In the genomic region with DNA sequence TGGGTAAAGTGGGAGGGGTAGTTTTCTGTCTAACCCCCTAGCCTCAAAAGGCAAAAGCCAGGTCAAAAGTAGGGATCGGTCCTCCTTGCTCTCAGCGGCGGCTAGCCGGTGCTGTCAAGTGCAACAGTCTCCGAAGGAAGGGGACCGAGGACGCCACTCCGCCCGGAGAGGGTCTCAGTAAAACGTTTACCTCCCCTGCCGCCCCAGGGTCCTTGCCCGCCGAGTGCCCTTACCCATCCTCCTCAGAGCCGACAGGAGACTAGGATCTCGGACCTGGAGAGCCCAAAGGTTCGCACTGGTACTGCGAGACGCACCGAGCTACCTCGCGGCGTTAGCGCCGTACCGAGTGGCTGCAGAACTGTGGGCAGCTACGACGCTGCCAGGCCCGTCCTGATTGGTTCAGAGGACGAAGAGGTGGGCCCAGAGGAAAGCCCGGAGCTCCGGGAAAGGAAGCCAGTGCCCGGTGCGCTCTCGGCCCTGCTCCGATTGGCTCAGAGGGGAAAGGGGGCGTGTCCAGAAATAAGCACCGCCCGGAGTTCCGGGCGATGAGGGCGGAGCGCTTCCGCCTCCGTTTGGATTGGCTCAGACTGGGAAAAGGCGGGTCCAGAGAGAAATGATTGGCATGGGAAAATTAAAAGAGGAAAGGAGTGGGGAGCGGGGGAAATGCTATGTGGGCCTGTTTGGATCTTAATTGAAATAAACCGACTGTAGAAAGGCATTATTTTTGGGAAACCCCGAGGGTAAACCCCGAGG, we compare ENCODE assay signal across 8 cellular contexts. TPM values are rescaled to one million over a fixed set of nuclear protein-coding genes. Genes with fewer than 3 reads are reported as not detected.
DNase-seq lines count a peak whose midpoint lies in the region; ATAC-seq, FAIRE-seq and TF ChIP-seq lines count a peak whose summit lies in the region.
"Not testable (repeated sequence)": the region's sequence is repeated elsewhere in the genome, so short reads cannot be mapped to it uniquely, and the experiment has no call there.

A gene with protein sequence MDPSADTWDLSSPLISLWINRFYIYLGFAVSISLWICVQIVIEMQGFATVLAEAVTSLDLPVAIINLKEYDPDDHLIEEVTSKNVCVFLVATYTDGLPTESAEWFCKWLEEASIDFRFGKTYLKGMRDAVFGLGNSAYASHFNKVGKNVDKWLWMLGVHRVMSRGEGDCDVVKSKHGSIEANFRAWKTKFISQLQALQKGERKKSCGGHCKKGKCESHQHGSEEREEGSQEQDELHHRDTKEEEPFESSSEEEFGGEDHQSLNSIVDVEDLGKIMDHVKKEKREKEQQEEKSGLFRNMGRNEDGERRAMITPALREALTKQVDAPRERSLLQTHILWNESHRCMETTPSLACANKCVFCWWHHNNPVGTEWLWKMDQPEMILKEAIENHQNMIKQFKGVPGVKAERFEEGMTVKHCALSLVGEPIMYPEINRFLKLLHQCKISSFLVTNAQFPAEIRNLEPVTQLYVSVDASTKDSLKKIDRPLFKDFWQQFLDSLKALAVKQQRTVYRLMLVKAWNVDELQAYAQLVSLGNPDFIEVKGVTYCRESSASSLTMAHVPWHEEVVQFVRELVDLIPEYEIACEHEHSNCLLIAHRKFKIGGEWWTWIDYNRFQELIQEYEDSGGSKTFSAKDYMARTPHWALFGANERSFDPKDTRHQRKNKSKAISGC (minus strand): TSS at position 362 of the 753 bp plus-strand sequence. CDS start 125 bp downstream, at position 237.

- not testable (repeated sequence) for FAIRE-seq in bronchial epithelial cell (lab: Jason Lieb, UNC)

- not testable (repeated sequence) for TF ChIP-seq CTCF in WI38 (IDR thresholded peaks at IDR 0.05; ENCODE audit: low read depth, low read length); bronchial epithelial cell (IDR thresholded peaks at IDR 0.05; ENCODE audit: insufficient read depth, low read length, severe bottlenecking)

- DNase-seq in AG08395 (ENCODE audit: low spot score) (peak; percentile 83), NCI-H2227 (lab: John Stamatoyannopoulos, UW; ENCODE audit: unreplicated experiment) (peak; percentile 99), bronchial epithelial cell (ENCODE audit: low read depth) (peak; percentile 90)

- peak within 1 kb of the TSS; percentile 61 for H3K4me3 ChIP-seq in WI38 (ENCODE audit: low read depth, low read length)
- peak within 1 kb of the TSS; percentile 67 for H3K4me3 ChIP-seq in bronchial epithelial cell (ENCODE audit: low read depth, low read length)
- H3K4me3 ChIP-seq in iPS-20b (ENCODE audit: low read length), result peak within 1 kb of the TSS; percentile 98
- peak within 1 kb of the TSS; percentile 82 to 87 (median 82) for H3K4me3 ChIP-seq in skeletal muscle tissue (ENCODE audit: low read length in 3 of 3)

- not testable (repeated sequence) for H3K9me3 ChIP-seq in iPS-20b (ENCODE audit: insufficient read depth, low read depth, low read length); skeletal muscle tissue (ENCODE audit: control insufficient read depth in 3 of 3, low read length in 3 of 3)

- H3K36me3 ChIP-seq in bronchial epithelial cell (ENCODE audit: control insufficient read depth, insufficient read depth, low read length), result not testable (repeated sequence)
- H3K36me3 ChIP-seq in iPS-20b (ENCODE audit: insufficient read depth, low read depth, low read length) (peaks cover 18% of the 10 kb centered on the region), skeletal muscle tissue (ENCODE audit: control insufficient read depth in 3 of 3, insufficient read depth in 3 of 3, low read length in 3 of 3) (peaks cover 4 to 15% (median 15%) of the 10 kb centered on the region in 3 donors)

- peak within 1 kb of the TSS; percentile 87 for H3K9ac ChIP-seq in iPS-20b (ENCODE audit: low read depth, low read length)
- peak within 1 kb of the TSS; percentile 63 to 86 (median 83) for H3K9ac ChIP-seq in skeletal muscle tissue (ENCODE audit: low read depth in 1 of 3, low read length in 3 of 3)

- H3K27ac ChIP-seq in iPS-20b (ENCODE audit: low read length), result not testable (repeated sequence)
- H3K27ac ChIP-seq in skeletal muscle tissue (ENCODE audit: low read depth, low read length), result peak within 1 kb of the TSS; percentile 86

- peak; percentile 91 for ATAC-seq in GM18909 (IDR thresholded peaks at IDR 0.05; ENCODE audit: poor library complexity, unreplicated experiment)
- peak; percentile 91 for ATAC-seq in HG03159 (IDR thresholded peaks at IDR 0.05; ENCODE audit: unreplicated experiment)

- H3K27me3 ChIP-seq in bronchial epithelial cell (ENCODE audit: control insufficient read depth, insufficient read depth, low read length); iPS-20b (ENCODE audit: insufficient read depth, low read length); skeletal muscle tissue (ENCODE audit: control insufficient read depth in 3 of 3, insufficient read depth in 3 of 3, low read length in 3 of 3): not testable (repeated sequence)

- not testable (repeated sequence) for H3K4me1 ChIP-seq in iPS-20b (ENCODE audit: insufficient read depth, low read length)
- H3K4me1 ChIP-seq in skeletal muscle tissue (ENCODE audit: control insufficient read depth in 3 of 3, insufficient read depth in 3 of 3, low read length in 3 of 3), result peaks cover 6 to 12% (median 7%) of the 10 kb centered on the region in 3 donors

RNA-seq across cellular contexts. Expression of the gene that starts here (rescaled TPM):
- total RNA-seq in bronchial epithelial cell (2.6 and 3.2 TPM in 2 replicates), skeletal muscle tissue (6.8 TPM)
